Comparison of ENCODE assay signal across 8 cellular contexts in the genomic region with DNA sequence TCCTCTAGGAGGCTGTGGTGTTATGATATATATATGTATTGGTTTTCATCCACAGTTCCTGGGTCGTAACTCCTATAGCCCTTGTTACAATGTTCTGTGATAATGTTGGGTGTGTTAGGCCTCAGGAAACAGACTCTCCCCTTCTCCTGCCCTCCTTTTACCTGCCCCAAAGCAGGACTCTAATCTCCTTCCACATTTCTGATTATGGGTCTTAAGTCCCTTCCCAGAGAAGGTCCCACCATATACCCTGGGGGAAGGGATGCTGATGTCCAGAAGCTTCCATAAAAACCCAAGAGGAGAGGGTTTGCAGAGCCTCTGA. TPM values are rescaled to one million over a fixed set of nuclear protein-coding genes. Genes with fewer than 3 reads are reported as not detected.
DNase-seq lines count a peak whose midpoint lies in the region; ATAC-seq, FAIRE-seq and TF ChIP-seq lines count a peak whose summit lies in the region.

No MANE protein-coding gene starts in this region.

- peaks cover 34% of the 10 kb centered on the region for H3K4me1 Mint-ChIP-seq in T-helper 1 cell treated with Interleukin-12 subunit alpha and Interleukin-12 subunit beta and Interleukin-4 antibody, amounts not matched to agents 30 μg/mL and 1 μg/mL, for 36 hours (ENCODE audit: low read depth)
- peaks cover 34% of the 10 kb centered on the region for H3K4me1 Mint-ChIP-seq in activated CD8-positive, alpha-beta T cell treated with anti-CD3 and anti-CD28 coated beads for 36 hours (ENCODE audit: low read depth)

- CTCF ChIA-PET in activated CD8-positive, alpha-beta T cell treated with anti-CD3 and anti-CD28 coated beads for 36 hours (lab: Charles Lee) = interaction anchor here (0.7 to 6.4 kb wide), 33 partner anchors 10 to 350 kb away, joined by 3 to 68 read pairs (median 6); a partner anchor contains a TSS
- CTCF ChIA-PET in GM10248 (lab: Yijun Ruan, JAX) = interaction anchor here (0.7 to 6.1 kb wide), 43 partner anchors 10 to 530 kb away, joined by 3 to 45 read pairs (median 6); a partner anchor contains a TSS

- dilution Hi-C loops in keratinocyte (cut with MboI; ENCODE audit: extremely low pct_ligation_motif_present, low sequenced_read_pairs) = no loop called here

- no peak for TF ChIP-seq CTCF in activated CD8-positive, alpha-beta T cell treated with anti-CD3 and anti-CD28 coated beads for 36 hours (IDR thresholded peaks at IDR 0.05)
- TF ChIP-seq CTCF in keratinocyte (optimal IDR thresholded peaks at IDR 0.05 in 1 of 3, IDR thresholded peaks at IDR 0.05 in 1 of 3, conservative IDR thresholded peaks at IDR 0.05 in 1 of 3; ENCODE audit: extremely low read depth in 1 of 3, insufficient read depth in 2 of 3, low read length in 3 of 3) = no peak
- peak in 1 of 2 donors; percentile 6 for TF ChIP-seq CTCF in suprapubic skin (IDR thresholded peaks at IDR 0.05)
- no peak for TF ChIP-seq CTCF in GM10248 (IDR thresholded peaks at IDR 0.05; ENCODE audit: control extremely low read depth, extremely low read depth, low read depth, missing control alignments)

- H3K4me1 ChIP-seq in keratinocyte (ENCODE audit: control insufficient read depth, extremely low read depth, insufficient read depth, low read length) (peaks cover 33% of the 10 kb centered on the region), suprapubic skin (peaks cover 26% of the 10 kb centered on the region)

- DNase-seq in T-helper 1 cell = no peak
- no peak for DNase-seq in activated CD8-positive, alpha-beta T cell treated with anti-CD3 and anti-CD28 coated beads for 36 hours
- DNase-seq in keratinocyte (ENCODE audit: low read depth, low spot score) = no peak
- DNase-seq in suprapubic skin (ENCODE audit: low spot score in 2 of 2) = no peak
- no peak for DNase-seq in DMS 273 treated with DMSO at 0.1 percent for 48 hours (lab: John Stamatoyannopoulos, UW)
- no peak for DNase-seq in GM10248 (ENCODE audit: extremely low spot score)

- no peak for TF ChIP-seq EP300 in suprapubic skin (IDR thresholded peaks at IDR 0.05)

- H3K79me2 ChIP-seq in keratinocyte (ENCODE audit: control insufficient read depth, insufficient read depth, low read length) = peaks cover 46% of the 10 kb centered on the region

- H3K27ac ChIP-seq in keratinocyte (ENCODE audit: control insufficient read depth, insufficient read depth, low read length) = peak overlapping the region; percentile 25
- peak overlapping the region; percentile 73 for H3K27ac ChIP-seq in suprapubic skin

- H3K4me3 Mint-ChIP-seq in T-helper 1 cell treated with Interleukin-12 subunit alpha and Interleukin-12 subunit beta and Interleukin-4 antibody, amounts not matched to agents 30 μg/mL and 1 μg/mL, for 36 hours = peak overlapping the region; percentile 84
- H3K4me3 Mint-ChIP-seq in activated CD8-positive, alpha-beta T cell treated with anti-CD3 and anti-CD28 coated beads for 36 hours = peak overlapping the region; percentile 81

- intact Hi-C loops in activated CD8-positive, alpha-beta T cell treated with anti-CD3 and anti-CD28 coated beads for 36 hours (cut with micrococcal nuclease) = no loop called here

- peaks cover 4% of the 10 kb centered on the region for H3K9me1 ChIP-seq in keratinocyte (ENCODE audit: control insufficient read depth, extremely low read depth, insufficient read depth, low read length)

- H2AFZ ChIP-seq in keratinocyte (ENCODE audit: control insufficient read depth, low read length) = peak overlapping the region; percentile 17

- 4% methylated on average over 1 of the region's 1 CpG for WGBS in suprapubic skin

- H3K4me2 ChIP-seq in keratinocyte (ENCODE audit: control insufficient read depth, extremely low read depth, insufficient read depth, low read depth, low read length) = peak overlapping the region; percentile 57

- peak overlapping the region; percentile 87 for H3K27ac Mint-ChIP-seq in T-helper 1 cell treated with Interleukin-12 subunit alpha and Interleukin-12 subunit beta and Interleukin-4 antibody, amounts not matched to agents 30 μg/mL and 1 μg/mL, for 36 hours
- H3K27ac Mint-ChIP-seq in activated CD8-positive, alpha-beta T cell treated with anti-CD3 and anti-CD28 coated beads for 36 hours = peak overlapping the region; percentile 81

- no peaks in the 10 kb centered on the region for H3K9me3 Mint-ChIP-seq in T-helper 1 cell treated with Interleukin-12 subunit alpha and Interleukin-12 subunit beta and Interleukin-4 antibody, amounts not matched to agents 30 μg/mL and 1 μg/mL, for 36 hours
- H3K9me3 Mint-ChIP-seq in activated CD8-positive, alpha-beta T cell treated with anti-CD3 and anti-CD28 coated beads for 36 hours = no peaks in the 10 kb centered on the region

- H3K36me3 ChIP-seq in keratinocyte (ENCODE audit: control insufficient read depth in 2 of 2, extremely low read depth in 1 of 2, insufficient read depth in 2 of 2, low read length in 2 of 2) (peaks cover 24 to 52% of the 10 kb centered on the region in 2 experiments), suprapubic skin (peaks cover 35% of the 10 kb centered on the region)

- H3K4me3 ChIP-seq in keratinocyte (ENCODE audit: control insufficient read depth in 2 of 3, extremely low read depth in 1 of 3, insufficient read depth in 2 of 3, low read depth in 1 of 3, low read length in 3 of 3) (no peak overlapping the region), suprapubic skin (peak overlapping the region; percentile 72)

- H3K36me3 Mint-ChIP-seq in T-helper 1 cell treated with Interleukin-12 subunit alpha and Interleukin-12 subunit beta and Interleukin-4 antibody, amounts not matched to agents 30 μg/mL and 1 μg/mL, for 36 hours (ENCODE audit: low read depth) = peaks cover 32% of the 10 kb centered on the region
- H3K36me3 Mint-ChIP-seq in activated CD8-positive, alpha-beta T cell treated with anti-CD3 and anti-CD28 coated beads for 36 hours (ENCODE audit: low read depth) = peaks cover 49% of the 10 kb centered on the region

- TF ChIP-seq POLR2A in suprapubic skin (IDR thresholded peaks at IDR 0.05) = no peak

- H3K27me3 ChIP-seq in keratinocyte (ENCODE audit: control insufficient read depth, extremely low read depth, insufficient read depth, low read length) = no peaks in the 10 kb centered on the region
- H3K27me3 ChIP-seq in suprapubic skin = no peaks in the 10 kb centered on the region

- ATAC-seq in activated CD8-positive, alpha-beta T cell treated with anti-CD3 and anti-CD28 coated beads for 36 hours = no peak
- ATAC-seq in HG02759 (IDR thresholded peaks at IDR 0.05; ENCODE audit: unreplicated experiment) = no peak

- POLR2A ChIA-PET in activated CD8-positive, alpha-beta T cell treated with anti-CD3 and anti-CD28 coated beads for 36 hours (lab: Charles Lee) = interaction anchor here (0.9 to 3.2 kb wide), 12 partner anchors 9 to 67 kb away, joined by 3 to 30 read pairs (median 4); a partner anchor contains a TSS
- POLR2A ChIA-PET in GM10248 (lab: Yijun Ruan, JAX) = interaction anchor here (0.7 to 1.4 kb wide), 4 partner anchors 11 to 66 kb away, joined by 3 to 4 read pairs (median 3); a partner anchor contains a TSS

- no peaks in the 10 kb centered on the region for H3K27me3 Mint-ChIP-seq in T-helper 1 cell treated with Interleukin-12 subunit alpha and Interleukin-12 subunit beta and Interleukin-4 antibody, amounts not matched to agents 30 μg/mL and 1 μg/mL, for 36 hours (ENCODE audit: low read depth)
- H3K27me3 Mint-ChIP-seq in activated CD8-positive, alpha-beta T cell treated with anti-CD3 and anti-CD28 coated beads for 36 hours = no peaks in the 10 kb centered on the region

- FAIRE-seq in keratinocyte (lab: Jason Lieb, UNC) = no peak

- H3K9me3 ChIP-seq in keratinocyte (ENCODE audit: control insufficient read depth, low read depth, low read length) = no peaks in the 10 kb centered on the region
- no peaks in the 10 kb centered on the region for H3K9me3 ChIP-seq in suprapubic skin

- H4K20me1 ChIP-seq in keratinocyte (ENCODE audit: control insufficient read depth, extremely low read depth, insufficient read depth, low read length) = peaks cover 6% of the 10 kb centered on the region

- H3K9ac ChIP-seq in keratinocyte (ENCODE audit: control insufficient read depth, extremely low read depth, insufficient read depth, low read length) = peak overlapping the region; percentile 92

RNA-seq across cellular contexts. Expression of a gene that starts 0.5 kb away (rescaled TPM):
- 100 to 1,000 TPM; 463 to 470 TPM for total RNA-seq in activated CD8-positive, alpha-beta T cell treated with anti-CD3 and anti-CD28 coated beads for 36 hours
- polyA plus RNA-seq in keratinocyte = 176 to 431 TPM (median 394 TPM) in 3 replicates
- polyA plus RNA-seq in keratinocyte (2011; ENCODE audit: low read depth) = 647 TPM
- 302 and 508 TPM in 2 replicates for polyA plus RNA-seq in keratinocyte (2011; cell fraction: cytosol; rRNA removed)
- 161 and 229 TPM in 2 replicates for polyA plus RNA-seq in keratinocyte (2011; cell fraction: nucleus; rRNA removed)
- 177 and 311 TPM in 2 replicates for polyA plus RNA-seq in keratinocyte (2012; ENCODE audit: low replicate concordance)
- 60.9 to 239 TPM (median 98.3 TPM) in 3 replicates for polyA minus RNA-seq in keratinocyte
- polyA minus RNA-seq in keratinocyte (2011; cell fraction: cytosol; rRNA and poly(A)+ RNA removed) = 196 TPM
- polyA minus RNA-seq in keratinocyte (2011; cell fraction: nucleus; rRNA and poly(A)+ RNA removed) = 30.1 and 49.1 TPM in 2 replicates
- 100 to 1,000 TPM in 3 of 4 donors, 10 to 100 TPM in 1; 55.7 to 173 (median 117) TPM for total RNA-seq in suprapubic skin

RNA-seq across cellular contexts. Expression of a gene that starts 19.4 kb away (rescaled TPM):
- total RNA-seq in activated CD8-positive, alpha-beta T cell treated with anti-CD3 and anti-CD28 coated beads for 36 hours = 10 to 100 TPM; 56.9 to 61.4 TPM
- 18.5 to 22.5 TPM (median 22.1 TPM) in 3 replicates for polyA plus RNA-seq in keratinocyte
- polyA plus RNA-seq in keratinocyte (2011; ENCODE audit: low read depth) = 24.3 TPM
- 12.8 and 17.2 TPM in 2 replicates for polyA plus RNA-seq in keratinocyte (2011; cell fraction: cytosol; rRNA removed)
- 30.3 and 33.9 TPM in 2 replicates for polyA plus RNA-seq in keratinocyte (2011; cell fraction: nucleus; rRNA removed)
- polyA plus RNA-seq in keratinocyte (2012; ENCODE audit: low replicate concordance) = 16.8 and 45.4 TPM in 2 replicates
- polyA minus RNA-seq in keratinocyte = 2.6 to 13.3 TPM (median 8.7 TPM) in 3 replicates
- 8.1 TPM for polyA minus RNA-seq in keratinocyte (2011; cell fraction: cytosol; rRNA and poly(A)+ RNA removed)
- polyA minus RNA-seq in keratinocyte (2011; cell fraction: nucleus; rRNA and poly(A)+ RNA removed) = 10.9 and 14.0 TPM in 2 replicates
- 10 to 100 TPM; 29.2 to 81.7 (median 34.8) TPM for total RNA-seq in suprapubic skin

RNA-seq across cellular contexts. Expression of a gene that starts 19.9 kb away (rescaled TPM):
- total RNA-seq in activated CD8-positive, alpha-beta T cell treated with anti-CD3 and anti-CD28 coated beads for 36 hours = 100 to 1,000 TPM; 140 to 141 TPM
- 53.6 to 81.5 TPM (median 64.9 TPM) in 3 replicates for polyA plus RNA-seq in keratinocyte
- 49.1 TPM for polyA plus RNA-seq in keratinocyte (2011; ENCODE audit: low read depth)
- polyA plus RNA-seq in keratinocyte (2011; cell fraction: cytosol; rRNA removed) = 48.9 and 81.0 TPM in 2 replicates
- polyA plus RNA-seq in keratinocyte (2011; cell fraction: nucleus; rRNA removed) = 53.3 and 57.4 TPM in 2 replicates
- 45.7 and 66.6 TPM in 2 replicates for polyA plus RNA-seq in keratinocyte (2012; ENCODE audit: low replicate concordance)
- 46.5 to 113 TPM (median 52.8 TPM) in 3 replicates for polyA minus RNA-seq in keratinocyte
- 42.4 TPM for polyA minus RNA-seq in keratinocyte (2011; cell fraction: cytosol; rRNA and poly(A)+ RNA removed)
- polyA minus RNA-seq in keratinocyte (2011; cell fraction: nucleus; rRNA and poly(A)+ RNA removed) = 29.1 and 36.3 TPM in 2 replicates
- 10 to 100 TPM; 64.4 to 87.1 (median 75.6) TPM for total RNA-seq in suprapubic skin

RNA-seq across cellular contexts. Expression of a gene that starts 29.4 kb away (rescaled TPM):
- total RNA-seq in activated CD8-positive, alpha-beta T cell treated with anti-CD3 and anti-CD28 coated beads for 36 hours = 10 to 100 TPM; 30.9 to 32.5 TPM
- 12.3 to 23.1 TPM (median 20.0 TPM) in 3 replicates for polyA plus RNA-seq in keratinocyte
- polyA plus RNA-seq in keratinocyte (2011; ENCODE audit: low read depth) = 8.7 TPM
- 14.2 and 15.1 TPM in 2 replicates for polyA plus RNA-seq in keratinocyte (2011; cell fraction: cytosol; rRNA removed)
- 28.0 and 30.3 TPM in 2 replicates for polyA plus RNA-seq in keratinocyte (2011; cell fraction: nucleus; rRNA removed)
- polyA plus RNA-seq in keratinocyte (2012; ENCODE audit: low replicate concordance) = 7.0 and 19.2 TPM in 2 replicates
- 25.4 to 49.2 TPM (median 33.8 TPM) in 3 replicates for polyA minus RNA-seq in keratinocyte
- polyA minus RNA-seq in keratinocyte (2011; cell fraction: cytosol; rRNA and poly(A)+ RNA removed) = 19.0 TPM
- 18.5 and 29.9 TPM in 2 replicates for polyA minus RNA-seq in keratinocyte (2011; cell fraction: nucleus; rRNA and poly(A)+ RNA removed)
- 10 to 100 TPM; 11.6 to 19.1 (median 14.6) TPM for total RNA-seq in suprapubic skin

RNA-seq across cellular contexts. Expression of a gene that starts 46.6 kb away (rescaled TPM):
- 10 to 100 TPM; 43.4 to 45.8 TPM for total RNA-seq in activated CD8-positive, alpha-beta T cell treated with anti-CD3 and anti-CD28 coated beads for 36 hours
- polyA plus RNA-seq in keratinocyte = 57.8 to 83.6 TPM (median 64.8 TPM) in 3 replicates
- polyA plus RNA-seq in keratinocyte (2011; ENCODE audit: low read depth) = 35.7 TPM
- polyA plus RNA-seq in keratinocyte (2011; cell fraction: cytosol; rRNA removed) = 35.6 and 51.5 TPM in 2 replicates
- 43.0 and 72.6 TPM in 2 replicates for polyA plus RNA-seq in keratinocyte (2011; cell fraction: nucleus; rRNA removed)
- polyA plus RNA-seq in keratinocyte (2012; ENCODE audit: low replicate concordance) = 42.0 and 58.2 TPM in 2 replicates
- polyA minus RNA-seq in keratinocyte = 12.9 to 14.0 TPM (median 13.8 TPM) in 3 replicates
- 17.5 TPM for polyA minus RNA-seq in keratinocyte (2011; cell fraction: cytosol; rRNA and poly(A)+ RNA removed)
- polyA minus RNA-seq in keratinocyte (2011; cell fraction: nucleus; rRNA and poly(A)+ RNA removed) = 20.8 and 26.4 TPM in 2 replicates
- total RNA-seq in suprapubic skin = 10 to 100 TPM; 24.5 to 34.8 (median 25.3) TPM
